Comparison of ENCODE assay signal across 8 cellular contexts in the genomic region with DNA sequence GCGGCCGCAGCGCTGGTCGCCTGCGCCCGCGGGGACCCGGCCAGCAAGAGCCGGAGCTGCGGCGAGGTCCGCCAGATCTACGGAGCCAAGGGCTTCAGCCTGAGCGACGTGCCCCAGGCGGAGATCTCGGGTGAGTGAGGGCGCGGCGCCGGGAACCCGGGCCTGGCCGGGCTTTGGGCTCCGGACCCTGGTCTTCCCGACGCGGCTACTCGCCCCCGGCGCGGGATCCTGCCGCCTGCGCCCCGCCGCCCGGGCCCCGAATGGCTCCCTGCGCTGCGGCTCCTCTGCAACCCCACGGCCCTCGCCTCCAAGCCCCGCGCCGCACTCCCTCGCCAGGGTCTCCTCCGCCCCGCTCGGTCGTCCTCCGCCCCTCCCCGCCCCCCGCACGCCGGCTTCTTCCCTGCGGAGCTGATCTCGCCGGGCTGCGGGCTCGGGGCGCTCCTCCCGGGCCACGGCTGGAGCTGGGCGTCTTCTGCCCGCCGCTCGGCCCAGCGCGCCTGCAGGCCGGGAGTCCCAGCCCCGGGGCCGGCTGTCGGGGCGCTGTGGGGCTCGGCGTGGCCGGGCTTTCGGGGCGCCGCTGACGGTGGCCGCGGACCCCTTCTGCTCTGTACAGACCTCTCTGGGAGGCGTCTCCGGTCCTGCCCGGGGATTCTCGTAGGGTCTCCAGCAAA. TPM values are rescaled to one million over a fixed set of nuclear protein-coding genes. Genes with fewer than 3 reads are reported as not detected.
DNase-seq lines count a peak whose midpoint lies in the region; TF ChIP-seq lines count a peak whose summit lies in the region.

No MANE protein-coding gene starts in this region.

- no peak overlapping the region for H3K27ac ChIP-seq in HL-60 (replicated peaks)
- H3K27ac ChIP-seq in stomach smooth muscle (ENCODE audit: low read length), result peak overlapping the region; percentile 66

- H3K4me1 ChIP-seq in stomach smooth muscle (ENCODE audit: control insufficient read depth, insufficient read depth, low read length), result peaks cover 43% of the 10 kb centered on the region

- H3K27me3 ChIP-seq in HL-60 (ENCODE audit: insufficient read depth, poor library complexity, severe bottlenecking) (peaks cover 43% of the 10 kb centered on the region), kidney epithelial cell (ENCODE audit: control insufficient read depth, insufficient read depth, low read length) (peaks cover 2% of the 10 kb centered on the region), stomach smooth muscle (ENCODE audit: control insufficient read depth in 1 of 2, insufficient read depth in 2 of 2, low read length in 2 of 2) (peaks cover 0 to 2% of the 10 kb centered on the region in 2 donors)

- H3K9me3 ChIP-seq in stomach smooth muscle (ENCODE audit: control insufficient read depth in 2 of 2, low read length in 2 of 2), result no peaks in the 10 kb centered on the region

- no peak overlapping the region for H3K27ac Mint-ChIP-seq in T-helper 1 cell treated with Interleukin-12 subunit alpha and Interleukin-12 subunit beta and Interleukin-4 antibody, amounts not matched to agents 30 μg/mL and 1 μg/mL, for 36 hours

- H3K27me3 Mint-ChIP-seq in T-helper 1 cell treated with Interleukin-12 subunit alpha and Interleukin-12 subunit beta and Interleukin-4 antibody, amounts not matched to agents 30 μg/mL and 1 μg/mL, for 36 hours (ENCODE audit: low read depth), result peaks cover 15% of the 10 kb centered on the region

- H3K4me1 Mint-ChIP-seq in T-helper 1 cell treated with Interleukin-12 subunit alpha and Interleukin-12 subunit beta and Interleukin-4 antibody, amounts not matched to agents 30 μg/mL and 1 μg/mL, for 36 hours (ENCODE audit: low read depth), result peaks cover 9% of the 10 kb centered on the region

- H3K4me3 ChIP-seq in HL-60 (replicated peaks; ENCODE audit: insufficient read depth, low read length) (peak overlapping the region; percentile 29), astrocyte of the cerebellum (ENCODE audit: low read depth, low read length) (peak overlapping the region; percentile 50), kidney epithelial cell (ENCODE audit: low read depth, low read length) (peak overlapping the region; percentile 44), stomach smooth muscle (ENCODE audit: low read length in 2 of 2) (peak overlapping the region; percentile 66 to 77)

- TF ChIP-seq CTCF in HL-60 (IDR thresholded peaks at IDR 0.05; ENCODE audit: insufficient read depth, low read length), result no peak
- TF ChIP-seq CTCF in astrocyte of the cerebellum (IDR thresholded peaks at IDR 0.05; ENCODE audit: low read depth, low read length, missing control alignments), result no peak
- no peak for TF ChIP-seq CTCF in kidney epithelial cell (IDR thresholded peaks at IDR 0.05; ENCODE audit: insufficient read depth, low read length, poor library complexity, severe bottlenecking)

- DNase-seq in T-helper 1 cell, result no peak
- no peak for DNase-seq in HL-60 (ENCODE audit: low read depth in 1 of 2, low spot score in 1 of 2)
- no peak for DNase-seq in astrocyte of the cerebellum (ENCODE audit: low read depth)
- no peak for DNase-seq in kidney epithelial cell (ENCODE audit: low read depth)
- no peak for DNase-seq in NCI-H1436 treated with DMSO at 0.1 percent for 48 hours (lab: John Stamatoyannopoulos, UW)
- DNase-seq in A172 (ENCODE audit: low spot score), result no peak

- no peaks in the 10 kb centered on the region for H3K36me3 ChIP-seq in kidney epithelial cell (ENCODE audit: control insufficient read depth, insufficient read depth, low read length)
- H3K36me3 ChIP-seq in stomach smooth muscle (ENCODE audit: control insufficient read depth in 2 of 2, insufficient read depth in 2 of 2, low read length in 2 of 2), result peaks cover 0 to 2% of the 10 kb centered on the region in 2 donors

- peak overlapping the region; percentile 59 to 68 for H3K9ac ChIP-seq in stomach smooth muscle (ENCODE audit: low read length in 2 of 2)

- peak overlapping the region; percentile 50 for H3K4me3 Mint-ChIP-seq in T-helper 1 cell treated with Interleukin-12 subunit alpha and Interleukin-12 subunit beta and Interleukin-4 antibody, amounts not matched to agents 30 μg/mL and 1 μg/mL, for 36 hours

- in situ Hi-C loops in astrocyte of the cerebellum (cut with HindIII; ENCODE audit: low sequenced_read_pairs), result no loop called here

- H3K36me3 Mint-ChIP-seq in T-helper 1 cell treated with Interleukin-12 subunit alpha and Interleukin-12 subunit beta and Interleukin-4 antibody, amounts not matched to agents 30 μg/mL and 1 μg/mL, for 36 hours (ENCODE audit: low read depth), result no peaks in the 10 kb centered on the region

- H3K9me3 Mint-ChIP-seq in T-helper 1 cell treated with Interleukin-12 subunit alpha and Interleukin-12 subunit beta and Interleukin-4 antibody, amounts not matched to agents 30 μg/mL and 1 μg/mL, for 36 hours, result no peaks in the 10 kb centered on the region

RNA-seq across cellular contexts. Expression of a gene that starts 0.6 kb away (rescaled TPM):
- total RNA-seq in kidney epithelial cell, result 75.2 and 81.7 TPM in 2 replicates
- 182 and 198 TPM in 2 replicates for total RNA-seq in A172 (2014; rRNA removed; shearing (Covaris generic))
